In the genomic region with DNA sequence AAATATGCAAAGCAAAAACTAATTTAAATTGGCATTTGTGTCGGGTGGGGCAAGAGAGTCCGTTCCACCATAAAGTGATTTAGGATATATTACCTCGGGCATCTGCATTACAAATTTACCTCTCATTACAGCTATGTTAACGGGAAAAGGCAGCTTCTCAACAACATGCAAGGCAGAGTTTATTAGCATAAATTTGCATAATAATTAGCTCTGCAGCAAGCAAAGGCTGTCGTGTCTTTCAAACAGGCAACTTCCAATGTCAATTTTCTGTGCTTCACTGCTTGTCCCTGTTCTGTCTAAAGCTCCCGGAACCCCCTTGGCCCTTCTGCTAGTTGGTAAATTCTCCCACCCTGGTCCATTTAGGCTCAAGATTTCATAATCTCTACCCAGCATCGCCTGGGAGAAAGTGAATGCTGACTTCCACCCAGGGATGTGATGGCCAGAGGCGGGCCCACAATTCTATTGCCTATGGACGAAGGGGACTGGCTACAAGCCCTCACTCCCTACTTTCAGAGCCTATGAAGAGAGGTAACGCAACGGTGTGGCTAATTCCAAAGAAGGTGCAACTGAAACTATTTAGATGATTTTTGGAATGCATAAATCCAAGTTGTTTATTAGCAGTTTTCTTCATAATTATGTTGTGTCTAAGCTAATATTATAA, we compare ENCODE assay signal across 1 cellular context.
TF ChIP-seq lines count a peak whose summit lies in the region.

No MANE protein-coding gene starts in this region.

TF ChIP-seq in GM23338, 12 proteins besides CTCF, POLR2A, EP300 and RAD21 (continued from another document):
- TF ChIP-seq, protein P1, sequence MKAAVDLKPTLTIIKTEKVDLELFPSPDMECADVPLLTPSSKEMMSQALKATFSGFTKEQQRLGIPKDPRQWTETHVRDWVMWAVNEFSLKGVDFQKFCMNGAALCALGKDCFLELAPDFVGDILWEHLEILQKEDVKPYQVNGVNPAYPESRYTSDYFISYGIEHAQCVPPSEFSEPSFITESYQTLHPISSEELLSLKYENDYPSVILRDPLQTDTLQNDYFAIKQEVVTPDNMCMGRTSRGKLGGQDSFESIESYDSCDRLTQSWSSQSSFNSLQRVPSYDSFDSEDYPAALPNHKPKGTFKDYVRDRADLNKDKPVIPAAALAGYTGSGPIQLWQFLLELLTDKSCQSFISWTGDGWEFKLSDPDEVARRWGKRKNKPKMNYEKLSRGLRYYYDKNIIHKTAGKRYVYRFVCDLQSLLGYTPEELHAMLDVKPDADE (IDR thresholded peaks at IDR 0.05): no peak
- TF ChIP-seq POLR2AphosphoS5 (IDR thresholded peaks at IDR 0.05; ENCODE audit: low read depth): peak; percentile 58; the same call in 1 of the 2 replicates
TF ChIP-seq in GM23338: peak in this region for 1.
